Comparison of ENCODE assay signal across 1 cellular context in the genomic region with DNA sequence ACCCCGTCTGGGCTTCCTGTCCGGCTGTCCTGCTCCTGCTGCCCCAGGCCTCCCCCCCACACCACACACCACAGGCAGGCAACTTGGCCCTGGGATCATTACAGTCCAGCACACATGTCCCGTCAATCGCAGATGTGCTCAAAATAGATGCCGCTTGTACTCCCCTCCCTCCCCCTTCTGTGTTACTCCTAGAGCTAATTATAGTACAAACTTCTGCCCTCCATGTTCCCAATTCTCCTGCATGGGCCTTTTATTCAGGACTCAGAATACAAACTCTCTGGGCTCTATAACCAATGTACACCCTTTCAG.
TF ChIP-seq lines count a peak whose summit lies in the region.

A gene with protein sequence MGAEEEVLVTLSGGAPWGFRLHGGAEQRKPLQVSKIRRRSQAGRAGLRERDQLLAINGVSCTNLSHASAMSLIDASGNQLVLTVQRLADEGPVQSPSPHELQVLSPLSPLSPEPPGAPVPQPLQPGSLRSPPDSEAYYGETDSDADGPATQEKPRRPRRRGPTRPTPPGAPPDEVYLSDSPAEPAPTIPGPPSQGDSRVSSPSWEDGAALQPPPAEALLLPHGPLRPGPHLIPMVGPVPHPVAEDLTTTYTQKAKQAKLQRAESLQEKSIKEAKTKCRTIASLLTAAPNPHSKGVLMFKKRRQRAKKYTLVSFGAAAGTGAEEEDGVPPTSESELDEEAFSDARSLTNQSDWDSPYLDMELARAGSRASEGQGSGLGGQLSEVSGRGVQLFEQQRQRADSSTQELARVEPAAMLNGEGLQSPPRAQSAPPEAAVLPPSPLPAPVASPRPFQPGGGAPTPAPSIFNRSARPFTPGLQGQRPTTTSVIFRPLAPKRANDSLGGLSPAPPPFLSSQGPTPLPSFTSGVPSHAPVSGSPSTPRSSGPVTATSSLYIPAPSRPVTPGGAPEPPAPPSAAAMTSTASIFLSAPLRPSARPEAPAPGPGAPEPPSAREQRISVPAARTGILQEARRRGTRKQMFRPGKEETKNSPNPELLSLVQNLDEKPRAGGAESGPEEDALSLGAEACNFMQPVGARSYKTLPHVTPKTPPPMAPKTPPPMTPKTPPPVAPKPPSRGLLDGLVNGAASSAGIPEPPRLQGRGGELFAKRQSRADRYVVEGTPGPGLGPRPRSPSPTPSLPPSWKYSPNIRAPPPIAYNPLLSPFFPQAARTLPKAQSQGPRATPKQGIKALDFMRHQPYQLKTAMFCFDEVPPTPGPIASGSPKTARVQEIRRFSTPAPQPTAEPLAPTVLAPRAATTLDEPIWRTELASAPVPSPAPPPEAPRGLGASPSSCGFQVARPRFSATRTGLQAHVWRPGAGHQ (minus strand): TSS at position 40 of the 309 bp plus-strand sequence. CDS start 107 bp downstream, outside the sequence.

TF ChIP-seq in IMR-90, 13 proteins besides CTCF, POLR2A, EP300 and RAD21:
- TF ChIP-seq SMC3 (IDR thresholded peaks at IDR 0.05; ENCODE audit: low read depth, low read length), result no peak
- no peak for TF ChIP-seq CEBPB (IDR thresholded peaks at IDR 0.05; ENCODE audit: low read depth, low read length)
- TF ChIP-seq MAFK (IDR thresholded peaks at IDR 0.05; ENCODE audit: low read depth, low read length), result no peak
- TF ChIP-seq MXI1 (IDR thresholded peaks at IDR 0.05; ENCODE audit: borderline replicate concordance, low read depth, low read length), result no peak
- no peak for TF ChIP-seq RFX5 (IDR thresholded peaks at IDR 0.05; ENCODE audit: low read depth, low read length)
- TF ChIP-seq MAZ (IDR thresholded peaks at IDR 0.05; ENCODE audit: borderline replicate concordance, low read depth, low read length), result no peak
- no peak for TF ChIP-seq NFE2L2 (IDR thresholded peaks at IDR 0.05; ENCODE audit: low read depth, low read length)
- TF ChIP-seq RCOR1 (IDR thresholded peaks at IDR 0.05; ENCODE audit: insufficient replicate concordance, low read length), result no peak
- TF ChIP-seq BHLHE40 (IDR thresholded peaks at IDR 0.05; ENCODE audit: low read depth, low read length), result no peak
- TF ChIP-seq, protein P1, sequence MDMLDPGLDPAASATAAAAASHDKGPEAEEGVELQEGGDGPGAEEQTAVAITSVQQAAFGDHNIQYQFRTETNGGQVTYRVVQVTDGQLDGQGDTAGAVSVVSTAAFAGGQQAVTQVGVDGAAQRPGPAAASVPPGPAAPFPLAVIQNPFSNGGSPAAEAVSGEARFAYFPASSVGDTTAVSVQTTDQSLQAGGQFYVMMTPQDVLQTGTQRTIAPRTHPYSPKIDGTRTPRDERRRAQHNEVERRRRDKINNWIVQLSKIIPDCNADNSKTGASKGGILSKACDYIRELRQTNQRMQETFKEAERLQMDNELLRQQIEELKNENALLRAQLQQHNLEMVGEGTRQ (IDR thresholded peaks at IDR 0.05; ENCODE audit: low read depth, low read length), result no peak
- no peak for TF ChIP-seq FOS (IDR thresholded peaks at IDR 0.05; ENCODE audit: low read depth, low read length)
- TF ChIP-seq, protein P2, sequence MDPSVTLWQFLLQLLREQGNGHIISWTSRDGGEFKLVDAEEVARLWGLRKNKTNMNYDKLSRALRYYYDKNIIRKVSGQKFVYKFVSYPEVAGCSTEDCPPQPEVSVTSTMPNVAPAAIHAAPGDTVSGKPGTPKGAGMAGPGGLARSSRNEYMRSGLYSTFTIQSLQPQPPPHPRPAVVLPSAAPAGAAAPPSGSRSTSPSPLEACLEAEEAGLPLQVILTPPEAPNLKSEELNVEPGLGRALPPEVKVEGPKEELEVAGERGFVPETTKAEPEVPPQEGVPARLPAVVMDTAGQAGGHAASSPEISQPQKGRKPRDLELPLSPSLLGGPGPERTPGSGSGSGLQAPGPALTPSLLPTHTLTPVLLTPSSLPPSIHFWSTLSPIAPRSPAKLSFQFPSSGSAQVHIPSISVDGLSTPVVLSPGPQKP (IDR thresholded peaks at IDR 0.05; ENCODE audit: borderline replicate concordance, low read depth, low read length), result no peak
- no peak for TF ChIP-seq CHD1 (IDR thresholded peaks at IDR 0.05; ENCODE audit: low read depth, low read length)
TF ChIP-seq in IMR-90: peak in this region for 0.
